13 cellular contexts compared by ENCODE assay signal in the genomic region with DNA sequence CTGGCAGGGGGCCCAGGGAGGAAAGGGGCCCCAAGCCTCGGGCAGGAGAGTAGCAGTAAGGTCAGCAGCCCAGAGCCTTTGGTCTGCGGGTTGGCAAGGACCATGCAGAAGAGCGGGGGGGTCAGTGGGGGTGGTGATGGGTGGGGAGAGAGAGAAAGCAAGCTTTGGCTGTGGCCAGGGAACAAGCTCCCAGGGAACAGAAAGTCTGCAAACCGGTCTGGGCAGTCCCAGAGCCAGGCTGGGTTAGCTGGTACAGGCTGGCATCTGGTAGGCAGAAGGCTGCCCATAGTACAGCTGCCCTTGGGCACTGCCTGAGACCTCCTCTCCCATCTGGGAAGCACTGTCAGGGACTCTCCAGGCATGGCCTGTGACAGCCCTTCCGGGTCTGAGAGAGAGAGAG. TPM values are rescaled to one million over a fixed set of nuclear protein-coding genes. Genes with fewer than 3 reads are reported as not detected.
DNase-seq lines count a peak whose midpoint lies in the region; ATAC-seq and TF ChIP-seq lines count a peak whose summit lies in the region.
"Had no signal": no experiment of that assay in that cellular context is flagged by ENCODE, and none has a peak within 500 bp of the region (broad histone marks: within the 10 kb centered on the region; RNA-seq: fewer than 3 reads in every experiment).

No MANE protein-coding gene starts in this region.

- TF ChIP-seq POLR2A in prostate gland (IDR thresholded peaks at IDR 0.05): no peak

- no peak overlapping the region for H3K4me3 ChIP-seq in right atrium auricular region
- H3K4me3 ChIP-seq in prostate gland: no peak overlapping the region
- H3K4me3 ChIP-seq: tibial nerve had no signal

- no peak for ATAC-seq in GM18870 (IDR thresholded peaks at IDR 0.05; ENCODE audit: unreplicated experiment)

- TF ChIP-seq CTCF in right atrium auricular region (IDR thresholded peaks at IDR 0.05): no peak
- no peak for TF ChIP-seq CTCF in prostate gland (IDR thresholded peaks at IDR 0.05)

- no peaks in the 10 kb centered on the region for H3K9me3 ChIP-seq in right atrium auricular region
- no peaks in the 10 kb centered on the region for H3K9me3 ChIP-seq in prostate gland
- H3K9me3 ChIP-seq: tibial nerve had no signal

- H3K27me3 ChIP-seq in right atrium auricular region (no peaks in the 10 kb centered on the region), prostate gland (replicated peaks; ENCODE audit: insufficient read depth) (no peaks in the 10 kb centered on the region)
- H3K27me3 ChIP-seq: tibial nerve had no signal

- intact Hi-C loops in prostate gland (cut with DNase I): no loop called here

- H3K36me3 ChIP-seq in right atrium auricular region: no peaks in the 10 kb centered on the region
- H3K36me3 ChIP-seq in prostate gland: no peaks in the 10 kb centered on the region
- H3K36me3 ChIP-seq: tibial nerve had no signal

- H3K27ac ChIP-seq in right atrium auricular region (peak overlapping the region; percentile 16 to 37), prostate gland (peak overlapping the region; percentile 82 to 92)

- DNase-seq in H4 (ENCODE audit: low spot score) (peak; percentile 29), anterior cingulate cortex (lab: John Stamatoyannopoulos, UW) (peak in 39 of 58 donors; percentile 6 to 76 (median 39)), right atrium auricular region (ENCODE audit: low spot score) (no peak), prostate gland (ENCODE audit: low spot score) (peak; percentile 97), Kasumi-1 (lab: John Stamatoyannopoulos, UW) (no peak), NCI-H2081 (lab: John Stamatoyannopoulos, UW) (no peak), activated T-cell treated with anti-CD3 and anti-CD28 coated beads for 4 hours (no peak)
- DNase-seq: activated effector memory CD4-positive, alpha-beta T cell treated with Interleukin-2 at 50 U/mL for 16 hours; effector CD8-positive, alpha-beta T cell; mesenchymal stem cell; stimulated activated CD4-positive, alpha-beta T cell treated with anti-CD3 and anti-CD28 coated beads, Interleukin-1b, Interleukin-23, amount 100 ng/mL, for 48 hours had no signal

- 15% methylated on average over 5 of the region's 5 CpGs for WGBS in prostate gland

- peaks cover 0 to 24% of the 10 kb centered on the region in 2 donors for H3K4me1 ChIP-seq in right atrium auricular region
- H3K4me1 ChIP-seq in prostate gland (replicated peaks): peaks cover 17% of the 10 kb centered on the region

RNA-seq across cellular contexts. Expression of a gene that starts 10.5 kb away (rescaled TPM):
- 1.4 and 3.5 TPM in 2 replicates for total RNA-seq in H4 (2014; rRNA removed; shearing (Covaris generic))
- total RNA-seq in right atrium auricular region (10 to 100 TPM; 15.3 to 30.4 TPM), prostate gland (10 to 100 TPM; 13.3 to 15.1 TPM)

Comparison
In these comparisons a context has a peak if more than half of its experiments do, and no peak if none do; other contexts are left out.
1. DNase-seq: peak in H4 (single experiment), anterior cingulate cortex (39 of 58) and prostate gland (single experiment); none in right atrium auricular region (single experiment), Kasumi-1 (0 of 2), NCI-H2081 (0 of 2) and activated T-cell treated with anti-CD3 and anti-CD28 coated beads for 4 hours (single experiment).